Comparison of ENCODE assay signal across 8 cellular contexts in the genomic region with DNA sequence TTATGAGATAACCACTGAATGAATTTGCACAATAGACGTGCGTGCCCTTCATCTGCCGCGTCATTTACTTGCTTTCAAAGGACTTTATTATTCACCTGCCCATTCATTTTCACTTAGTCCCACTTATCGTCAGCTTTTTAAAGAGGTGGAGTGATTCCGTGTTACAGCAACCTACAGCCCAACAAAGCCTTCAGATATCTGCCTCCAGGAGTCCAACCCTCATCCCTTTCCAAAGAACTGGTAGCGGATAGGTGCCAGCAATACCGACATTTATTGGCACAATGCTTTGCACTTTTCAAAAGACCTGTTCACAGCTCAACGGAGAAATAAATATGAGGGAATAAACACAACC. TPM values are rescaled to one million over a fixed set of nuclear protein-coding genes. Genes with fewer than 3 reads are reported as not detected.
DNase-seq lines count a peak whose midpoint lies in the region; ATAC-seq and TF ChIP-seq lines count a peak whose summit lies in the region.

No MANE protein-coding gene starts in this region.

- H3K4me1 ChIP-seq in adrenal gland (replicated peaks in 1 of 2) = peaks cover 14 to 43% of the 10 kb centered on the region in 2 donors

- TF ChIP-seq POLR2A in adrenal gland (IDR thresholded peaks at IDR 0.05) = no peak

- intact Hi-C loops in adrenal gland (cut with DNase I) = no loop called here

- WGBS in adrenal gland, 4 donors = 1 to 4% (median 2%) methylated on average over 9 of the region's 9 CpGs

- peak overlapping the region; percentile 94 to 100 for H3K4me3 Mint-ChIP-seq in stimulated activated naive CD8-positive, alpha-beta T cell treated with anti-CD3 and anti-CD28 coated beads, Interleukin-15, amount 100 ng/mL, for 72 hours

- no peaks in the 10 kb centered on the region for H3K27me3 Mint-ChIP-seq in stimulated activated naive CD8-positive, alpha-beta T cell treated with anti-CD3 and anti-CD28 coated beads, Interleukin-15, amount 100 ng/mL, for 72 hours

- DNase-seq in AG10803 (ENCODE audit: low read depth) (no peak), KG1 (lab: John Stamatoyannopoulos, UW) (peak; percentile 46), adrenal gland (peak in 1 of 7 donors; percentile 15), islet precursor cell (peak; percentile 57), NK-92 (lab: John Stamatoyannopoulos, UW; ENCODE audit: unreplicated experiment) (no peak)
- no peak for DNase-seq in stimulated activated naive CD8-positive, alpha-beta T cell treated with anti-CD3 and anti-CD28 coated beads, Interleukin-15, amount 100 ng/mL, for 72 hours

- peaks cover 31% of the 10 kb centered on the region for H3K4me1 Mint-ChIP-seq in stimulated activated naive CD8-positive, alpha-beta T cell treated with anti-CD3 and anti-CD28 coated beads, Interleukin-15, amount 100 ng/mL, for 72 hours

- peak overlapping the region in 4 of 5 donors; percentile 77 to 92 (median 83) for H3K27ac ChIP-seq in adrenal gland

- no peak for TF ChIP-seq CTCF in AG10803 (conservative IDR thresholded peaks at IDR 0.05; ENCODE audit: low read length)
- TF ChIP-seq CTCF in adrenal gland (IDR thresholded peaks at IDR 0.05) = no peak

- H3K36me3 ChIP-seq in adrenal gland (replicated peaks in 1 of 2) = peaks cover 0 to 2% of the 10 kb centered on the region in 2 donors

- H3K27me3 ChIP-seq in adrenal gland = no peaks in the 10 kb centered on the region

- H3K27ac Mint-ChIP-seq in stimulated activated naive CD8-positive, alpha-beta T cell treated with anti-CD3 and anti-CD28 coated beads, Interleukin-15, amount 100 ng/mL, for 72 hours = peak overlapping the region; percentile 95 to 98

- H3K4me3 ChIP-seq in AG10803 (ENCODE audit: low read length) (peak overlapping the region; percentile 88), adrenal gland (peak overlapping the region; percentile 44 to 73 (median 64))

- peaks cover 4 to 7% of the 10 kb centered on the region in 2 donors for H3K9me3 Mint-ChIP-seq in stimulated activated naive CD8-positive, alpha-beta T cell treated with anti-CD3 and anti-CD28 coated beads, Interleukin-15, amount 100 ng/mL, for 72 hours

- no peaks in the 10 kb centered on the region for H3K9me3 ChIP-seq in adrenal gland (replicated peaks in 1 of 3)

- ATAC-seq in GM19035 (IDR thresholded peaks at IDR 0.05; ENCODE audit: unreplicated experiment) = peak; percentile 2
- peak; percentile 8 for ATAC-seq in stimulated activated naive CD8-positive, alpha-beta T cell treated with anti-CD3 and anti-CD28 coated beads, Interleukin-15, amount 100 ng/mL, for 72 hours
- ATAC-seq in HG02870 (IDR thresholded peaks at IDR 0.05; ENCODE audit: unreplicated experiment) = no peak

RNA-seq across cellular contexts. Expression of a gene that starts 0.8 kb away (rescaled TPM):
- 10 to 100 TPM in 7 of 8 donors, 1 to 10 TPM in 1; 9.8 to 27.3 (median 18.0) TPM for total RNA-seq in adrenal gland
- 10 to 100 TPM in 1 of 3 donors, 1 to 10 TPM in 2; 9.0 to 33.7 (median 9.5) TPM for polyA plus RNA-seq in adrenal gland

RNA-seq across cellular contexts. Expression of a gene that starts 20.4 kb away (rescaled TPM):
- 10 to 100 TPM in 1 of 8 donors, 1 to 10 TPM in 7; 1.9 to 19.2 (median 4.3) TPM for total RNA-seq in adrenal gland
- polyA plus RNA-seq in adrenal gland = 1 to 10 TPM; 1.2 to 5.3 (median 1.4) TPM

Comparison
In these comparisons a context has a peak if more than half of its experiments do, and no peak if none do; other contexts are left out.
1. DNase-seq: peak in KG1 (single experiment) and islet precursor cell (single experiment); none in AG10803 (single experiment), stimulated activated naive CD8-positive, alpha-beta T cell treated with anti-CD3 and anti-CD28 coated beads, Interleukin-15, amount 100 ng/mL, for 72 hours (0 of 2) and NK-92 (single experiment).